Comparison of ENCODE assay signal across 30 cellular contexts in the genomic region with DNA sequence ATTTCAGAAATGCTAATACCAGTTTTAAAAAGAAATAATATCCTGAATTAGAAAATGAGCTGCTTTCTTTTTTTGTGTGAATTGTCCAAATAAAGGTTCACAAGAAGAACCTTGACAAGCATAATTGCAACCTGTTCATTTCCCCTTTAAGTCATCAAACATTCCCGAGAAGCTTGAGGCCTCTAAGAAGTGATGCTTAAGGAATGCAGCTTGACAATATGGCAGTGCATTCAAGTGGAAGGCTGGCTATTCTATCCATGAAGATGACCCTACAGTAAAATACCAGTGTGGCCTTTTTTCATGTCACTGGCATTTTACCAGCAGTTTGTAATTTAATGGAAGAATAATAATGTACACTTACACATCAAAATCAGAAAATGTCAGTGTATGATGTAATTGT.
"Had no signal": no experiment of that assay in that cellular context is flagged by ENCODE, and none has a peak within 500 bp of the region (broad histone marks: within the 10 kb centered on the region; RNA-seq: fewer than 3 reads in every experiment).

No MANE protein-coding gene starts in this region.

- H3K27ac ChIP-seq: left lung, lower lobe of right lung, neutrophil, ovary, skin epidermis, stomach, testis, thyroid gland, transverse colon, upper lobe of left lung, vagina had no signal

- H3K36me3 Mint-ChIP-seq: mesothelial cell of epicardium; naive B cell; natural killer cell; stimulated activated naive B cell treated with anti-CD40 and anti-IgM and Interleukin-4, amounts not matched to agents 10 μg/mL and 1 μg/mL and 100 μg/mL, for 72 hours had no signal

- ATAC-seq: left colon; left lung; lower lobe of right lung; natural killer cell; right cardiac atrium; sciatic nerve; stimulated activated naive B cell treated with anti-CD40 and anti-IgM and Interleukin-4, amounts not matched to agents 10 μg/mL and 1 μg/mL and 100 μg/mL, for 72 hours; stimulated activated naive CD8-positive, alpha-beta T cell treated with anti-CD3 and anti-CD28 coated beads, Interleukin-15, Interleukin-2, amounts not matched to agents 100 U/mL and 50 U/mL, for 24 hours had no signal

- H3K9me3 ChIP-seq: lower lobe of right lung, neutrophil, ovary, stomach, testis, thyroid gland, transverse colon, upper lobe of left lung, vagina had no signal

- H3K27me3 Mint-ChIP-seq: naive B cell; stimulated activated naive B cell treated with anti-CD40 and anti-IgM and Interleukin-4, amounts not matched to agents 10 μg/mL and 1 μg/mL and 100 μg/mL, for 72 hours had no signal

- DNase-seq: hypothalamus; islet precursor cell; left colon; left lung; lower lobe of right lung; mammary epithelial cell; mesenchymal stem cell; naive B cell; natural killer cell; nephron progenitor cell; occipital lobe; ovary; right cardiac atrium; stimulated activated CD4-positive, alpha-beta T cell treated with anti-CD3 and anti-CD28 coated beads, Interleukin-12 subunit alpha, Interleukin-12 subunit beta, amount 100 ng/mL, for 4 hours; stimulated activated CD4-positive, alpha-beta T cell treated with anti-CD3 and anti-CD28 coated beads, Interleukin-15, amount 100 ng/mL, for 24 hours; stimulated activated CD4-positive, alpha-beta T cell treated with anti-CD3 and anti-CD28 coated beads, Interleukin-2, amount 100 ng/mL, for 24 hours; stimulated activated CD4-positive, alpha-beta T cell treated with anti-CD3 and anti-CD28 coated beads, Interleukin-4, amount 100 ng/mL, for 1 hour; stimulated activated naive B cell treated with anti-CD40 and anti-IgM and Interleukin-4, amounts not matched to agents 10 μg/mL and 1 μg/mL and 100 μg/mL, for 72 hours; stimulated activated naive CD8-positive, alpha-beta T cell treated with anti-CD3 and anti-CD28 coated beads, Interleukin-15, Interleukin-2, amounts not matched to agents 100 U/mL and 50 U/mL, for 24 hours; stomach; testis; thyroid gland; transverse colon; upper lobe of left lung had no signal

- H3K36me3 ChIP-seq: left lung, lower lobe of right lung, neutrophil, ovary, stomach, thyroid gland, transverse colon, upper lobe of left lung, vagina had no signal

- H3K4me3 ChIP-seq: left lung, lower lobe of right lung, ovary, skin epidermis, stomach, testis, thyroid gland, transverse colon, upper lobe of left lung, vagina had no signal

- H3K27me3 ChIP-seq: left lung, neutrophil, ovary, stomach, testis, thyroid gland, transverse colon, upper lobe of left lung, vagina had no signal

- H3K4me1 Mint-ChIP-seq: mesothelial cell of epicardium; naive B cell; natural killer cell; nephron progenitor cell; stimulated activated naive B cell treated with anti-CD40 and anti-IgM and Interleukin-4, amounts not matched to agents 10 μg/mL and 1 μg/mL and 100 μg/mL, for 72 hours had no signal

- H3K4me1 ChIP-seq: left lung, lower lobe of right lung, stomach, testis, thyroid gland, transverse colon, upper lobe of left lung, vagina had no signal

- H3K4me3 Mint-ChIP-seq: mesothelial cell of epicardium; naive B cell; natural killer cell; nephron progenitor cell; stimulated activated naive B cell treated with anti-CD40 and anti-IgM and Interleukin-4, amounts not matched to agents 10 μg/mL and 1 μg/mL and 100 μg/mL, for 72 hours had no signal

- H3K27ac Mint-ChIP-seq: mesothelial cell of epicardium; naive B cell; natural killer cell; nephron progenitor cell; progenitor cell of endocrine pancreas; stimulated activated naive B cell treated with anti-CD40 and anti-IgM and Interleukin-4, amounts not matched to agents 10 μg/mL and 1 μg/mL and 100 μg/mL, for 72 hours had no signal
